10 cellular contexts compared by ENCODE assay signal in the genomic region with DNA sequence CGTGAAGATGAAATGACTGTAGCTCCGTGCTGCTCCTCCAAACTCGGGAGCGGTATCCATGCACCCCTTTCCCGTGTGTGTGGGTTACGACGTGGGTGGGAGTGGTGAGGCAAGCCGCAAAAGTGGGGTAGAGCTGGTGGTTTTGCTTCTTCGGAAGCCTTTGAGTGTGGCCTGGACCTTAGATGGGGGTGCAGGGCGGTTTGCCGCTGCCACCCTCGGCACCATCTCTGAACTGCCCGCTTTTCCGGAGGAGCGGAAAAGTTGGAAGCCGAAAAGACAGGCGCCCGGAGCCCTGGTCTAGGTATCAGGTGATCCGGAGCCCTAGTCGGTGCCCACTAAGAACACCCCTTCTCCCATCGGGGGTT. TPM values are rescaled to one million over a fixed set of nuclear protein-coding genes. Genes with fewer than 3 reads are reported as not detected.
DNase-seq lines count a peak whose midpoint lies in the region; ATAC-seq and TF ChIP-seq lines count a peak whose summit lies in the region.
"Had no signal": no experiment of that assay in that cellular context is flagged by ENCODE, and none has a peak within 500 bp of the region (broad histone marks: within the 10 kb centered on the region; RNA-seq: fewer than 3 reads in every experiment).

No MANE protein-coding gene starts in this region.

- no peaks in the 10 kb centered on the region for H3K4me1 ChIP-seq in mesenchymal stem cell (ENCODE audit: control insufficient read depth, insufficient read depth, low read depth, low read length)

- H3K36me3 ChIP-seq in mesenchymal stem cell (ENCODE audit: control insufficient read depth in 1 of 2, insufficient read depth in 2 of 2, low read depth in 1 of 2, low read length in 2 of 2): no peaks in the 10 kb centered on the region

- ATAC-seq in GM21390 (IDR thresholded peaks at IDR 0.05; ENCODE audit: unreplicated experiment) (peak; percentile 2), GM19023 (IDR thresholded peaks at IDR 0.05; ENCODE audit: unreplicated experiment) (no peak)

- no peak overlapping the region for H2BK15ac ChIP-seq in mesenchymal stem cell (ENCODE audit: low read depth, poor library complexity, severe bottlenecking)

- DNase-seq in Ammon's horn (ENCODE audit: low spot score): peak; percentile 13
- DNase-seq in activated T-helper 2 cell treated with anti-CD3 and anti-CD28 coated beads, Interferon-gamma antibody, Interleukin-2, Interleukin-4, amounts not matched to agents 10 μg/mL and 5 μg/mL and 100 μg/mL, durations not matched to agents 14 hours and 24 hours and 36 hours (ENCODE audit: low spot score): no peak
- DNase-seq in mesenchymal stem cell: no peak
- no peak for DNase-seq in type B pancreatic cell (ENCODE audit: extremely low spot score, unreplicated experiment)
- no peak for DNase-seq in germinal center (ENCODE audit: low spot score)
- DNase-seq in SIG-M5 (lab: John Stamatoyannopoulos, UW): no peak
- DNase-seq: retina; stimulated activated naive B cell treated with anti-CD40 and anti-IgM and Interleukin-4, amounts not matched to agents 10 μg/mL and 1 μg/mL and 100 μg/mL, for 72 hours had no signal

- peak overlapping the region; percentile 90 for H4K8ac ChIP-seq in mesenchymal stem cell (ENCODE audit: low read length)

- peaks cover 34% of the 10 kb centered on the region for H3K27me3 Mint-ChIP-seq in activated T-helper 2 cell treated with anti-CD3 and anti-CD28 coated beads, Interferon-gamma antibody, Interleukin-2, Interleukin-4, amounts not matched to agents 10 μg/mL and 5 μg/mL and 100 μg/mL, durations not matched to agents 14 hours and 24 hours and 36 hours (ENCODE audit: low read depth)
- H3K27me3 Mint-ChIP-seq in type B pancreatic cell: no peaks in the 10 kb centered on the region

- H3K9me3 ChIP-seq in mesenchymal stem cell (ENCODE audit: control insufficient read depth, low read length): no peaks in the 10 kb centered on the region

- H3K79me1 ChIP-seq in mesenchymal stem cell (replicated peaks; ENCODE audit: low read length, poor library complexity, severe bottlenecking): peaks cover 1% of the 10 kb centered on the region

- no peak overlapping the region for H3K27ac ChIP-seq in mesenchymal stem cell (ENCODE audit: low read length, poor library complexity, severe bottlenecking)

- H2AK5ac ChIP-seq in mesenchymal stem cell (ENCODE audit: low read length, severe bottlenecking): no peak overlapping the region

- H3K4me1 Mint-ChIP-seq in activated T-helper 2 cell treated with anti-CD3 and anti-CD28 coated beads, Interferon-gamma antibody, Interleukin-2, Interleukin-4, amounts not matched to agents 10 μg/mL and 5 μg/mL and 100 μg/mL, durations not matched to agents 14 hours and 24 hours and 36 hours (ENCODE audit: low read depth): no peaks in the 10 kb centered on the region
- H3K4me1 Mint-ChIP-seq in type B pancreatic cell (ENCODE audit: unreplicated experiment): no peaks in the 10 kb centered on the region

- no peak for TF ChIP-seq CTCF in type B pancreatic cell (conservative IDR thresholded peaks at IDR 0.05)

- WGBS in mesenchymal stem cell: 1% methylated on average over 15 of the region's 21 CpGs

- H3K9ac ChIP-seq in mesenchymal stem cell (ENCODE audit: low read length): no peak overlapping the region

- peak overlapping the region; percentile 76 for H3K4me3 Mint-ChIP-seq in activated T-helper 2 cell treated with anti-CD3 and anti-CD28 coated beads, Interferon-gamma antibody, Interleukin-2, Interleukin-4, amounts not matched to agents 10 μg/mL and 5 μg/mL and 100 μg/mL, durations not matched to agents 14 hours and 24 hours and 36 hours (ENCODE audit: low read depth)
- no peak overlapping the region for H3K4me3 Mint-ChIP-seq in type B pancreatic cell

- H3K18ac ChIP-seq in mesenchymal stem cell (ENCODE audit: low read depth in 1 of 2, low read length in 2 of 2): peak overlapping the region in 1 of 2 experiments; percentile 90

- no peak overlapping the region for H3K27ac Mint-ChIP-seq in activated T-helper 2 cell treated with anti-CD3 and anti-CD28 coated beads, Interferon-gamma antibody, Interleukin-2, Interleukin-4, amounts not matched to agents 10 μg/mL and 5 μg/mL and 100 μg/mL, durations not matched to agents 14 hours and 24 hours and 36 hours
- no peak overlapping the region for H3K27ac Mint-ChIP-seq in type B pancreatic cell
- H3K27ac Mint-ChIP-seq: stimulated activated naive B cell treated with anti-CD40 and anti-IgM and Interleukin-4, amounts not matched to agents 10 μg/mL and 1 μg/mL and 100 μg/mL, for 72 hours had no signal

- H4K91ac ChIP-seq in mesenchymal stem cell (ENCODE audit: low read length): peak overlapping the region; percentile 68

- peak overlapping the region in 1 of 2 experiments; percentile 75 for H3K4ac ChIP-seq in mesenchymal stem cell (ENCODE audit: low read depth in 1 of 2, low read length in 2 of 2)

- H2AFZ ChIP-seq in mesenchymal stem cell (ENCODE audit: low read depth, low read length): no peak overlapping the region

- H2BK12ac ChIP-seq in mesenchymal stem cell (ENCODE audit: low read length in 2 of 2): no peak overlapping the region

- peak overlapping the region in 1 of 2 experiments; percentile 52 for H3K23ac ChIP-seq in mesenchymal stem cell (ENCODE audit: low read length in 2 of 2)

- H3K9me3 Mint-ChIP-seq in activated T-helper 2 cell treated with anti-CD3 and anti-CD28 coated beads, Interferon-gamma antibody, Interleukin-2, Interleukin-4, amounts not matched to agents 10 μg/mL and 5 μg/mL and 100 μg/mL, durations not matched to agents 14 hours and 24 hours and 36 hours: no peaks in the 10 kb centered on the region
- no peaks in the 10 kb centered on the region for H3K9me3 Mint-ChIP-seq in type B pancreatic cell

- no peak overlapping the region for H2BK5ac ChIP-seq in mesenchymal stem cell (ENCODE audit: low read depth, low read length, poor library complexity, severe bottlenecking)

- H3K4me3 ChIP-seq in mesenchymal stem cell (ENCODE audit: insufficient read depth in 1 of 2, low read depth in 1 of 2, low read length in 2 of 2): peak overlapping the region in 1 of 2 experiments; percentile 72

- no peaks in the 10 kb centered on the region for H3K36me3 Mint-ChIP-seq in activated T-helper 2 cell treated with anti-CD3 and anti-CD28 coated beads, Interferon-gamma antibody, Interleukin-2, Interleukin-4, amounts not matched to agents 10 μg/mL and 5 μg/mL and 100 μg/mL, durations not matched to agents 14 hours and 24 hours and 36 hours (ENCODE audit: low read depth)
- H3K36me3 Mint-ChIP-seq in type B pancreatic cell: no peaks in the 10 kb centered on the region
- H3K36me3 Mint-ChIP-seq: stimulated activated naive B cell treated with anti-CD40 and anti-IgM and Interleukin-4, amounts not matched to agents 10 μg/mL and 1 μg/mL and 100 μg/mL, for 72 hours had no signal

- no peaks in the 10 kb centered on the region for H3K27me3 ChIP-seq in mesenchymal stem cell (ENCODE audit: control insufficient read depth in 1 of 2, insufficient read depth in 1 of 2, low read length in 2 of 2)

- peak overlapping the region; percentile 34 for H2BK120ac ChIP-seq in mesenchymal stem cell (ENCODE audit: low read depth, low read length)

- H3K4me2 ChIP-seq in mesenchymal stem cell (ENCODE audit: low read length, poor library complexity, severe bottlenecking): peak overlapping the region; percentile 59

- intact Hi-C loops in activated T-helper 2 cell treated with anti-CD3 and anti-CD28 coated beads, Interferon-gamma antibody, Interleukin-2, Interleukin-4, amounts not matched to agents 10 μg/mL and 5 μg/mL and 100 μg/mL, durations not matched to agents 14 hours and 24 hours and 36 hours (cut with micrococcal nuclease): no loop called here

- peak overlapping the region in 1 of 2 experiments; percentile 28 for H3K14ac ChIP-seq in mesenchymal stem cell (ENCODE audit: low read length in 2 of 2)

RNA-seq across cellular contexts. Expression of gene NLGN4Y, which starts 0.5 kb away (rescaled TPM):
- 2.3 and 2.4 TPM in 2 replicates for total RNA-seq in activated T-helper 2 cell treated with anti-CD3 and anti-CD28 coated beads, Interferon-gamma antibody, Interleukin-2, Interleukin-4, amounts not matched to agents 10 μg/mL and 5 μg/mL and 100 μg/mL, durations not matched to agents 14 hours and 24 hours and 36 hours
- polyA plus RNA-seq in mesenchymal stem cell (2013, experiment 1 of 2): 21.3 TPM
- polyA plus RNA-seq in mesenchymal stem cell (2013, experiment 2 of 2): 21.1 TPM
- not detected in 2 replicates for total RNA-seq in type B pancreatic cell (ENCODE audit: low replicate concordance)
